29 cellular contexts compared by ENCODE assay signal in genomic region chr1:61273167-61273705, GRCh38.
A peak's percentile ranks its signal among the peaks of the same experiment; 100 is the strongest.
DNase-seq lines count a peak whose midpoint lies in the region; ATAC-seq and TF ChIP-seq lines count a peak whose summit lies in the region.
"Had no signal": no experiment of that assay in that cellular context is flagged by ENCODE, and none has a peak within 500 bp of the region (broad histone marks: within the 10 kb centered on the region; RNA-seq: fewer than 3 reads in every experiment).

No MANE protein-coding gene starts in this region.

- peak; percentile 37 to 42 for ATAC-seq in right cardiac atrium
- ATAC-seq in stimulated activated effector memory CD8-positive, alpha-beta T cell treated with anti-CD3 and anti-CD28 coated beads, Interleukin-12 subunit alpha, Interleukin-12 subunit beta, amount 100 ng/mL, for 72 hours, result no peak
- no peak for ATAC-seq in naive thymus-derived CD8-positive, alpha-beta T cell
- ATAC-seq: A549; body of pancreas; effector memory CD8-positive, alpha-beta T cell; foreskin keratinocyte; left lung; naive thymus-derived CD4-positive, alpha-beta T cell had no signal

- WGBS in right cardiac atrium, result 73% methylated on average over 4 of the region's 4 CpGs
- 92 to 94% (median 94%) methylated on average over 4 of the region's 4 CpGs for WGBS in ovary, 3 donors

- peaks cover 58% of the 10 kb centered on the region for H3K4me1 Mint-ChIP-seq in stimulated activated effector memory CD8-positive, alpha-beta T cell treated with anti-CD3 and anti-CD28 coated beads, Interleukin-12 subunit alpha, Interleukin-12 subunit beta, amount 100 ng/mL, for 72 hours
- H3K4me1 Mint-ChIP-seq in naive thymus-derived CD8-positive, alpha-beta T cell, result no peaks in the 10 kb centered on the region

- peak overlapping the region; percentile 67 for H3K27ac ChIP-seq in cingulate gyrus (ENCODE audit: low read depth, low read length)
- peak overlapping the region; percentile 23 for H3K27ac ChIP-seq in right cardiac atrium (ENCODE audit: low read length)
- H3K27ac ChIP-seq in ovary, result no peak overlapping the region
- H3K27ac ChIP-seq: A549, body of pancreas, colonic mucosa, foreskin keratinocyte, hepatocyte, left lung, SK-N-MC, vagina had no signal

- no peaks in the 10 kb centered on the region for H3K9me3 Mint-ChIP-seq in stimulated activated effector memory CD8-positive, alpha-beta T cell treated with anti-CD3 and anti-CD28 coated beads, Interleukin-12 subunit alpha, Interleukin-12 subunit beta, amount 100 ng/mL, for 72 hours
- no peaks in the 10 kb centered on the region for H3K9me3 Mint-ChIP-seq in naive thymus-derived CD8-positive, alpha-beta T cell
- H3K9me3 Mint-ChIP-seq: effector memory CD8-positive, alpha-beta T cell; naive thymus-derived CD4-positive, alpha-beta T cell had no signal

- H3K9me3 ChIP-seq in right cardiac atrium (ENCODE audit: control insufficient read depth, low read length), result no peaks in the 10 kb centered on the region
- H3K9me3 ChIP-seq in ovary, result no peaks in the 10 kb centered on the region
- H3K9me3 ChIP-seq: A549, BE2C, body of pancreas, colonic mucosa, left lung, vagina had no signal

- no peak for TF ChIP-seq EP300 in ovary (IDR thresholded peaks at IDR 0.05)

- H3K27me3 ChIP-seq in right cardiac atrium (ENCODE audit: control insufficient read depth, insufficient read depth), result no peaks in the 10 kb centered on the region
- H3K27me3 ChIP-seq in ovary, result no peaks in the 10 kb centered on the region
- H3K27me3 ChIP-seq: BE2C, body of pancreas, colonic mucosa, foreskin keratinocyte, hepatocyte, left lung, vagina had no signal

- TF ChIP-seq POLR2A in ovary (IDR thresholded peaks at IDR 0.05), result no peak

- no peaks in the 10 kb centered on the region for H3K27me3 Mint-ChIP-seq in naive thymus-derived CD8-positive, alpha-beta T cell
- H3K27me3 Mint-ChIP-seq: effector memory CD8-positive, alpha-beta T cell had no signal

- in situ Hi-C loops in G401 (cut with HindIII; ENCODE audit: low sequenced_read_pairs), result no loop called here

- no peak overlapping the region for H3K4me3 Mint-ChIP-seq in stimulated activated effector memory CD8-positive, alpha-beta T cell treated with anti-CD3 and anti-CD28 coated beads, Interleukin-12 subunit alpha, Interleukin-12 subunit beta, amount 100 ng/mL, for 72 hours
- H3K4me3 Mint-ChIP-seq in naive thymus-derived CD8-positive, alpha-beta T cell, result no peak overlapping the region
- H3K4me3 Mint-ChIP-seq: effector memory CD8-positive, alpha-beta T cell; naive thymus-derived CD4-positive, alpha-beta T cell had no signal

- intact Hi-C loops in right cardiac atrium (cut with DNase I) (no loop called here), ovary (cut with DNase I) (no loop called here)

- TF ChIP-seq CTCF in ovary (IDR thresholded peaks at IDR 0.05), result no peak

- POLR2A ChIA-PET in naive thymus-derived CD8-positive, alpha-beta T cell (lab: Charles Lee), result no interaction called here

- H3K4me3 ChIP-seq in right cardiac atrium (ENCODE audit: low read length) (no peak overlapping the region), ovary (no peak overlapping the region)
- H3K4me3 ChIP-seq: A549, body of pancreas, colonic mucosa, hepatocyte, left lung, SK-N-MC, vagina had no signal

- peaks cover 5% of the 10 kb centered on the region for H3K4me1 ChIP-seq in right cardiac atrium (ENCODE audit: control insufficient read depth, insufficient read depth, low read length)
- peaks cover 7% of the 10 kb centered on the region for H3K4me1 ChIP-seq in ovary (ENCODE audit: insufficient read depth)
- H3K4me1 ChIP-seq: body of pancreas, colonic mucosa, left lung, vagina had no signal

- peaks cover 2% of the 10 kb centered on the region for H3K36me3 Mint-ChIP-seq in stimulated activated effector memory CD8-positive, alpha-beta T cell treated with anti-CD3 and anti-CD28 coated beads, Interleukin-12 subunit alpha, Interleukin-12 subunit beta, amount 100 ng/mL, for 72 hours
- peaks cover 0 to under 1% (median 0%) of the 10 kb centered on the region in 3 donors for H3K36me3 Mint-ChIP-seq in naive thymus-derived CD8-positive, alpha-beta T cell

- DNase-seq in G401 (ENCODE audit: low spot score), result peak; percentile 72
- DNase-seq in right cardiac atrium, result no peak
- DNase-seq in stimulated activated effector memory CD8-positive, alpha-beta T cell treated with anti-CD3 and anti-CD28 coated beads, Interleukin-12 subunit alpha, Interleukin-12 subunit beta, amount 100 ng/mL, for 72 hours (ENCODE audit: low spot score in 2 of 2), result no peak
- DNase-seq in naive thymus-derived CD8-positive, alpha-beta T cell, result no peak
- DNase-seq in ovary, result no peak
- no peak for DNase-seq in AG08396 (ENCODE audit: low spot score)
- no peak for DNase-seq in NCI-H2029 (lab: John Stamatoyannopoulos, UW)
- DNase-seq: activated CD4-positive, CD25-positive, alpha-beta regulatory T cell treated with anti-CD3 and anti-CD28 coated beads, Interleukin-2, amount 50 U/mL, for 72 hours; activated gamma-delta T cell treated with Interleukin-2 at 50 U/mL for 16 hours; activated T-cell treated with anti-CD3 and anti-CD28 coated beads for 4 hours; BE2C; body of pancreas; colonic mucosa; effector memory CD8-positive, alpha-beta T cell; foreskin keratinocyte; left lung; naive thymus-derived CD4-positive, alpha-beta T cell; NCI-H1092 treated with DMSO at 0.1 percent for 48 hours; NCI-H1930; NCI-H526 treated with DMSO at 0.1 percent for 48 hours; occipital lobe; RPMI8226; stimulated activated CD4-positive, alpha-beta T cell treated with anti-CD3 and anti-CD28 coated beads, Interleukin-2, amount 100 ng/mL, for 48 hours; T-helper 2 cell had no signal

- peak overlapping the region; percentile 30 for H3K27ac Mint-ChIP-seq in stimulated activated effector memory CD8-positive, alpha-beta T cell treated with anti-CD3 and anti-CD28 coated beads, Interleukin-12 subunit alpha, Interleukin-12 subunit beta, amount 100 ng/mL, for 72 hours
- H3K27ac Mint-ChIP-seq in naive thymus-derived CD8-positive, alpha-beta T cell, result no peak overlapping the region
- H3K27ac Mint-ChIP-seq: effector memory CD8-positive, alpha-beta T cell; naive thymus-derived CD4-positive, alpha-beta T cell had no signal

- no peaks in the 10 kb centered on the region for H3K36me3 ChIP-seq in ovary
- H3K36me3 ChIP-seq: BE2C, colonic mucosa, left lung, vagina had no signal

Comparison
In these comparisons a context has a peak if more than half of its experiments do, and no peak if none do; other contexts are left out.
1. H3K27ac ChIP-seq: peak in cingulate gyrus (single experiment) and right cardiac atrium (single experiment); none in ovary (0 of 2).
2. ATAC-seq: peak in right cardiac atrium (2 of 2); none in stimulated activated effector memory CD8-positive, alpha-beta T cell treated with anti-CD3 and anti-CD28 coated beads, Interleukin-12 subunit alpha, Interleukin-12 subunit beta, amount 100 ng/mL, for 72 hours (single experiment) and naive thymus-derived CD8-positive, alpha-beta T cell (0 of 2).